In genomic region chr11:42967653-42968052, GRCh38 we compare ENCODE assay signal across 14 cellular contexts.
DNase-seq lines count a peak whose midpoint lies in the region; ATAC-seq lines count a peak whose summit lies in the region.
"Had no signal": no experiment of that assay in that cellular context is flagged by ENCODE, and none has a peak within 500 bp of the region (broad histone marks: within the 10 kb centered on the region; RNA-seq: fewer than 3 reads in every experiment).

No MANE protein-coding gene starts in this region.

- DNase-seq in DMS 273 (lab: John Stamatoyannopoulos, UW; ENCODE audit: unreplicated experiment) (peak; percentile 53), DMS 273 treated with DMSO at 0.1 percent for 48 hours (lab: John Stamatoyannopoulos, UW) (no peak), NCI-H1092 treated with DMSO at 0.1 percent for 48 hours (lab: John Stamatoyannopoulos, UW) (peak; percentile 57), NCI-H82 treated with DMSO at 0.1 percent for 48 hours (lab: John Stamatoyannopoulos, UW; ENCODE audit: unreplicated experiment) (peak; percentile 62), cerebellum (ENCODE audit: low spot score) (peak; percentile 41), T-helper 2 cell (no peak)
- DNase-seq in stimulated activated CD4-positive, alpha-beta T cell treated with anti-CD3 and anti-CD28 coated beads, Interleukin-4, amount 100 ng/mL, for 4 hours, result no peak
- DNase-seq: AML-193; CD4-positive, CD25-positive, alpha-beta regulatory T cell; DMS79; GDM1 had no signal

- ATAC-seq in GM18498 (IDR thresholded peaks at IDR 0.05; ENCODE audit: unreplicated experiment), result no peak
- ATAC-seq: HCT116, HepG2 had no signal

Comparison
In these comparisons a context has a peak if more than half of its experiments do, and no peak if none do; other contexts are left out.
1. DNase-seq: peak in DMS 273 (single experiment), NCI-H1092 treated with DMSO at 0.1 percent for 48 hours (single experiment), NCI-H82 treated with DMSO at 0.1 percent for 48 hours (single experiment) and cerebellum (single experiment); none in DMS 273 treated with DMSO at 0.1 percent for 48 hours (single experiment), stimulated activated CD4-positive, alpha-beta T cell treated with anti-CD3 and anti-CD28 coated beads, Interleukin-4, amount 100 ng/mL, for 4 hours (0 of 2) and T-helper 2 cell (0 of 5).